Comparison of ENCODE assay signal across 10 cellular contexts in the genomic region with DNA sequence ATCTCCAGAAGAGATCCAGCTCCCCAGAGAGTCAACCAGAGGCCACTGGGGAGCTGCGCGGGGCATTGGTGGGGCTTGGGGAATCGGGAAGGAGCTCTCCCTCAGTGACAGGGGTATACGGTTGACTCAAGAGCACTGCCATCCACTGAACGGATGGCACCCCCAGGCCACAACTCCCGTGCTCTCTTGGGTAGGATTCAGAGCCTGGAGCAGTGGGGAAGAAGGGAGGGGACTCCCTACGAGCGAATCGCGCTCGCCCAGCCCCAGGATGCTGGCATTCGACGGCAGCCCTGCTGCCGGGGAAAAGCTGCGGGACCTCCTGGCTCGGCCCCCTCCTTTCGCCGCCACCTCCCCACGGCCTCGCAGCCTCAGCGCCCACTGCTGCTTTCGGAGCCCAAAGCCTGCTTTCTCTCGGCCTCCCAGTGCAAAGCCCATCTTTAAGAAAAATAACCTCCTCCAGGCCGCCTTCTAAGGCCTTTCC. TPM values are rescaled to one million over a fixed set of nuclear protein-coding genes. Genes with fewer than 3 reads are reported as not detected.
DNase-seq lines count a peak whose midpoint lies in the region; ATAC-seq and TF ChIP-seq lines count a peak whose summit lies in the region.
"Had no signal": no experiment of that assay in that cellular context is flagged by ENCODE, and none has a peak within 500 bp of the region (broad histone marks: within the 10 kb centered on the region; RNA-seq: fewer than 3 reads in every experiment).

No MANE protein-coding gene starts in this region.

- peaks cover 48% of the 10 kb centered on the region for H3K27me3 Mint-ChIP-seq in CD4-positive, CD25-positive, alpha-beta regulatory T cell

- H3K27me3 ChIP-seq in CD4-positive, CD25-positive, alpha-beta regulatory T cell (ENCODE audit: control insufficient read depth, insufficient read depth, low read length), result no peaks in the 10 kb centered on the region
- H3K27me3 ChIP-seq in RWPE2 (ENCODE audit: insufficient read depth, poor library complexity, severe bottlenecking), result no peaks in the 10 kb centered on the region
- peaks cover 0 to 45% (median 9%) of the 10 kb centered on the region in 7 donors for H3K27me3 ChIP-seq in heart right ventricle
- H3K27me3 ChIP-seq in psoas muscle (ENCODE audit: insufficient read depth in 3 of 3, low read length in 2 of 3), result peaks cover 0 to 5% (median 4%) of the 10 kb centered on the region in 3 donors

- ATAC-seq in CD4-positive, CD25-positive, alpha-beta regulatory T cell (ENCODE audit: low read depth in 2 of 2), result no peak
- no peak for ATAC-seq in RWPE2 (ENCODE audit: low read depth)
- peak in 1 of 8 donors; percentile 1 for ATAC-seq in heart right ventricle
- no peak for ATAC-seq in psoas muscle
- no peak for ATAC-seq in HG02973 (IDR thresholded peaks at IDR 0.05; ENCODE audit: unreplicated experiment)

- peaks cover 0 to 1% (median 0%) of the 10 kb centered on the region in 7 donors for H3K9me3 Mint-ChIP-seq in CD4-positive, CD25-positive, alpha-beta regulatory T cell

- peaks cover 0 to 18% (median 3%) of the 10 kb centered on the region in 4 donors for H3K4me1 Mint-ChIP-seq in CD4-positive, CD25-positive, alpha-beta regulatory T cell

- no peak overlapping the region for H3K27ac ChIP-seq in CD4-positive, CD25-positive, alpha-beta regulatory T cell (ENCODE audit: insufficient read depth, low read length, poor library complexity, severe bottlenecking)
- no peak overlapping the region for H3K27ac ChIP-seq in RWPE2 (ENCODE audit: poor library complexity, severe bottlenecking)
- H3K27ac ChIP-seq in heart right ventricle, result peak overlapping the region; percentile 5 to 88 (median 72)
- H3K27ac ChIP-seq in psoas muscle, result peak overlapping the region; percentile 13

- TF ChIP-seq CTCF in RWPE2 (IDR thresholded peaks at IDR 0.05; ENCODE audit: poor library complexity, severe bottlenecking) (no peak), heart right ventricle (IDR thresholded peaks at IDR 0.05) (no peak), psoas muscle (IDR thresholded peaks at IDR 0.05) (no peak)

- H3K4me1 ChIP-seq in CD4-positive, CD25-positive, alpha-beta regulatory T cell (ENCODE audit: control insufficient read depth, insufficient read depth, low read length, poor library complexity, severe bottlenecking), result peaks cover 18% of the 10 kb centered on the region
- H3K4me1 ChIP-seq in RWPE2 (ENCODE audit: insufficient read depth, poor library complexity, severe bottlenecking) (peaks cover 13% of the 10 kb centered on the region), heart right ventricle (peaks cover 27 to 80% (median 48%) of the 10 kb centered on the region in 9 donors), psoas muscle (peaks cover 42% of the 10 kb centered on the region)

- no peak overlapping the region for H3K27ac Mint-ChIP-seq in CD4-positive, CD25-positive, alpha-beta regulatory T cell

- WGBS in heart right ventricle, 2 donors, result 14% methylated on average over 24 of the region's 24 CpGs
- 36 to 43% (median 40%) methylated on average over 24 of the region's 24 CpGs for WGBS in psoas muscle, 3 donors

- no peaks in the 10 kb centered on the region for H3K36me3 Mint-ChIP-seq in CD4-positive, CD25-positive, alpha-beta regulatory T cell

- no peaks in the 10 kb centered on the region for H3K9me3 ChIP-seq in CD4-positive, CD25-positive, alpha-beta regulatory T cell (ENCODE audit: control insufficient read depth in 2 of 2, low read length in 2 of 2)
- H3K9me3 ChIP-seq in RWPE2 (ENCODE audit: severe bottlenecking) (no peaks in the 10 kb centered on the region), heart right ventricle (no peaks in the 10 kb centered on the region), psoas muscle (no peaks in the 10 kb centered on the region)

- H3K4me3 ChIP-seq in CD4-positive, CD25-positive, alpha-beta regulatory T cell (ENCODE audit: low read depth, low read length), result no peak overlapping the region
- H3K4me3 ChIP-seq in RWPE2 (ENCODE audit: severe bottlenecking) (peak overlapping the region; percentile 8), heart right ventricle (peak overlapping the region; percentile 10 to 62 (median 48)), psoas muscle (peak overlapping the region; percentile 59)
- H3K4me3 ChIP-seq: GM12878 had no signal

- DNase-seq in CD4-positive, CD25-positive, alpha-beta regulatory T cell, result no peak
- peak; percentile 47 for DNase-seq in RWPE2 (ENCODE audit: low spot score)
- DNase-seq in heart right ventricle, result no peak
- DNase-seq in psoas muscle, result peak in 1 of 2 donors; percentile 53
- DNase-seq in NCI-H2227 (lab: John Stamatoyannopoulos, UW; ENCODE audit: unreplicated experiment), result no peak
- DNase-seq in NCI-H1694 (lab: John Stamatoyannopoulos, UW), result no peak
- no peak for DNase-seq in activated CD4-positive, alpha-beta T cell treated with anti-CD3 and anti-CD28 coated beads for 4 hours
- DNase-seq: cortex of kidney had no signal

- peak overlapping the region in 3 of 4 donors; percentile 31 to 62 (median 56) for H3K4me3 Mint-ChIP-seq in CD4-positive, CD25-positive, alpha-beta regulatory T cell

- intact Hi-C loops in heart right ventricle (cut with DNase I) (loop anchor here in 4 of 10 donors (5.0 to 10.0 kb wide), 4 partner anchors 109 to 129 kb away; partner anchors contain the start of gene PLEKHG4 (in 2 of the 4)), psoas muscle (cut with DNase I) (no loop called here)

- H3K36me3 ChIP-seq in CD4-positive, CD25-positive, alpha-beta regulatory T cell (ENCODE audit: control insufficient read depth, insufficient read depth, low read length), result no peaks in the 10 kb centered on the region
- H3K36me3 ChIP-seq in RWPE2 (ENCODE audit: low read depth) (no peaks in the 10 kb centered on the region), heart right ventricle (no peaks in the 10 kb centered on the region), psoas muscle (ENCODE audit: insufficient read depth in 1 of 2, low read depth in 1 of 2) (no peaks in the 10 kb centered on the region)

RNA-seq across cellular contexts. Expression of gene TPPP3, which starts 0.5 kb away (rescaled TPM):
- total RNA-seq in CD4-positive, CD25-positive, alpha-beta regulatory T cell, result not detected
- not detected for polyA plus RNA-seq in CD4-positive, CD25-positive, alpha-beta regulatory T cell
- total RNA-seq in heart right ventricle, result 10 to 100 TPM in 1 of 10 donors, 1 to 10 TPM in 9; 6.4 to 15.9 (median 9.0) TPM
- 10 to 100 TPM; 21.1 to 26.1 TPM for polyA plus RNA-seq in heart right ventricle
- total RNA-seq in psoas muscle, result 10 to 100 TPM; 14.8 to 36.4 (median 25.7) TPM
- 10 to 100 TPM in 2 of 3 donors, 1 to 10 TPM in 1; 5.3 to 21.4 (median 17.0) TPM for polyA plus RNA-seq in psoas muscle
- total RNA-seq: GM12878 had no signal

RNA-seq across cellular contexts. Expression of gene ZDHHC1, which starts 22.4 kb away (rescaled TPM):
- not detected for total RNA-seq in CD4-positive, CD25-positive, alpha-beta regulatory T cell
- polyA plus RNA-seq in CD4-positive, CD25-positive, alpha-beta regulatory T cell, result under 1 TPM in 1 of 4 donors, not detected in 3; 0.60 TPM
- total RNA-seq in heart right ventricle, result 1 to 10 TPM; 3.2 to 6.3 (median 4.2) TPM
- polyA plus RNA-seq in heart right ventricle, result 1 to 10 TPM; 3.6 to 4.4 TPM
- 10 to 100 TPM in 1 of 4 donors, 1 to 10 TPM in 3; 5.8 to 11.0 (median 6.9) TPM for total RNA-seq in psoas muscle
- polyA plus RNA-seq in psoas muscle, result 1 to 10 TPM; 1.7 to 5.0 (median 2.9) TPM

RNA-seq across cellular contexts. Expression of gene HSD11B2, which starts 37.1 kb away (rescaled TPM):
- not detected for total RNA-seq in CD4-positive, CD25-positive, alpha-beta regulatory T cell
- polyA plus RNA-seq in CD4-positive, CD25-positive, alpha-beta regulatory T cell, result not detected
- total RNA-seq in heart right ventricle (1 to 10 TPM in 1 of 10 donors, under 1 TPM in 8, not detected in 1; 0.16 to 1.4 (median 0.57) TPM), psoas muscle (under 1 TPM; 0.16 to 0.71 (median 0.39) TPM)
- polyA plus RNA-seq in heart right ventricle (under 1 TPM; 0.41 to 0.51 TPM), psoas muscle (under 1 TPM; 0.11 to 0.35 (median 0.17) TPM)

Comparison
In these comparisons a context has a peak if more than half of its experiments do, and no peak if none do; other contexts are left out.
1. H3K27ac ChIP-seq: peak in heart right ventricle (10 of 10) and psoas muscle (single experiment); none in CD4-positive, CD25-positive, alpha-beta regulatory T cell (single experiment) and RWPE2 (single experiment).